8 cellular contexts compared by ENCODE assay signal in the genomic region with DNA sequence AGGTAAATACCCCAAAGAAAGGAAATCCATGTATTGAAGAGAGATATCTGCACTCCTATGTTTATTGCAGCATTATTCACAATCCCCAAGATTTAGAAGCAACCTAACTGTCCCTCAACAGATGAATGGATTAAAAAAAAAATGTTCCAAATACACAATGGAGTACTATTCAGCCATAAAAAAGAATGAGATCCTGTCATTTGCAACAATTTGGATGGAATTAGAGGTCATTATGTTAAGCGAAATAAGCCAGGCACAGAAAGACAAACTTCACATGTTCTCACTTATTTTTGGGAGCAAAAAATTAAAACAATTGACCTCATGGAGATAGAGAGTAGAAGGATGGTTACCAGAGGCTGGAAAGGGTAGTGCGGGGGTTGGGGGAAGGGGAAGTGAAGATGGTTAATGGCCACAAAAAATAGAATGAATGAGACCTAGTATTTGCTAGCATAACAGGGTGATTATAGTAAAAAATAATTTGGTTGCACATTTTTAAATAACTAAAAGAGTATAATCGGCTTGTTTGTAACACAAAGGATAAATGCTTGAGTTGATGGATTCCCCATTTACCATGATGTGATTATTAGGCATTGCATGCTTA. TPM values are rescaled to one million over a fixed set of nuclear protein-coding genes. Genes with fewer than 3 reads are reported as not detected.
DNase-seq lines count a peak whose midpoint lies in the region; ATAC-seq and TF ChIP-seq lines count a peak whose summit lies in the region.

No MANE protein-coding gene starts in this region.

- intact Hi-C loops in naive thymus-derived CD4-positive, alpha-beta T cell (cut with micrococcal nuclease): loop anchor here (2.0 to 10.0 kb wide), 5 partner anchors 54 to 570 kb away; a partner anchor contains a TSS
- intact Hi-C loops in head of caudate nucleus (cut with DNase I): no loop called here

- H3K4me3 ChIP-seq in BE2C (ENCODE audit: low read depth, low read length) (peak overlapping the region; percentile 69; the same call in 1 of the 2 replicates), HUES64 (ENCODE audit: low read length) (peak overlapping the region; percentile 71)
- peak overlapping the region; percentile 80 for H3K4me3 ChIP-seq in naive thymus-derived CD4-positive, alpha-beta T cell (ENCODE audit: low read length)

- H3K9me3 ChIP-seq in BE2C (peaks cover 4% of the 10 kb centered on the region; the same call in 1 of the 2 replicates), HUES64 (ENCODE audit: insufficient read depth, low read depth, low read length) (no peaks in the 10 kb centered on the region)
- no peaks in the 10 kb centered on the region for H3K9me3 ChIP-seq in naive thymus-derived CD4-positive, alpha-beta T cell (ENCODE audit: control insufficient read depth in 2 of 3, low read length in 3 of 3)

- H3K27ac ChIP-seq in HUES64 (ENCODE audit: low read depth, low read length): no peak overlapping the region
- peak overlapping the region; percentile 72 for H3K27ac ChIP-seq in naive thymus-derived CD4-positive, alpha-beta T cell (ENCODE audit: low read depth, low read length)

- H3K4me1 Mint-ChIP-seq in brain: peaks cover 17% of the 10 kb centered on the region
- H3K4me1 Mint-ChIP-seq in naive thymus-derived CD4-positive, alpha-beta T cell: peaks cover 0 to 16% (median 13%) of the 10 kb centered on the region in 7 donors

- POLR2A ChIA-PET in naive thymus-derived CD4-positive, alpha-beta T cell (lab: Charles Lee): interaction anchor here (0.5 to 2.2 kb wide), 9 partner anchors 10 to 1763 kb away, joined by 3 to 30 read pairs (median 5); a partner anchor contains a TSS

- ATAC-seq in naive thymus-derived CD4-positive, alpha-beta T cell: no peak
- ATAC-seq in HG02763 (IDR thresholded peaks at IDR 0.05; ENCODE audit: unreplicated experiment): no peak

- H3K36me3 ChIP-seq in BE2C (no peaks in the 10 kb centered on the region), HUES64 (ENCODE audit: insufficient read depth, low read length) (no peaks in the 10 kb centered on the region)
- no peaks in the 10 kb centered on the region for H3K36me3 ChIP-seq in naive thymus-derived CD4-positive, alpha-beta T cell (ENCODE audit: control insufficient read depth in 2 of 3, insufficient read depth in 3 of 3, low read length in 3 of 3)

- 89% methylated on average over 2 of the region's 3 CpGs for WGBS in HUES64

- no peak overlapping the region for H3K9ac ChIP-seq in HUES64 (ENCODE audit: low read depth, low read length)

- CTCF ChIA-PET in naive thymus-derived CD4-positive, alpha-beta T cell (lab: Charles Lee): interaction anchor here (0.8 kb wide), 1 partner anchor 177 kb away, joined by 3 read pairs; no protein-coding TSS in a partner anchor

- peaks cover 3% of the 10 kb centered on the region for H3K27me3 Mint-ChIP-seq in brain
- H3K27me3 Mint-ChIP-seq in naive thymus-derived CD4-positive, alpha-beta T cell: no peaks in the 10 kb centered on the region

- H3K36me3 Mint-ChIP-seq in brain: no peaks in the 10 kb centered on the region
- peaks cover 0 to 3% (median 0%) of the 10 kb centered on the region in 5 donors for H3K36me3 Mint-ChIP-seq in naive thymus-derived CD4-positive, alpha-beta T cell

- no peak for TF ChIP-seq CTCF in BE2C (IDR thresholded peaks at IDR 0.05; ENCODE audit: low read depth, low read length)
- no peak for TF ChIP-seq CTCF in brain (conservative IDR thresholded peaks at IDR 0.05)

- no peaks in the 10 kb centered on the region for H3K4me1 ChIP-seq in BE2C
- H3K4me1 ChIP-seq in HUES64 (ENCODE audit: insufficient read depth, low read length): no peaks in the 10 kb centered on the region
- peaks cover 9 to 11% of the 10 kb centered on the region in 2 donors for H3K4me1 ChIP-seq in naive thymus-derived CD4-positive, alpha-beta T cell (ENCODE audit: control insufficient read depth in 2 of 2, insufficient read depth in 2 of 2, low read length in 2 of 2)

- H3K27me3 ChIP-seq in BE2C (no peaks in the 10 kb centered on the region), HUES64 (ENCODE audit: insufficient read depth, low read length) (no peaks in the 10 kb centered on the region)
- H3K27me3 ChIP-seq in naive thymus-derived CD4-positive, alpha-beta T cell (ENCODE audit: control insufficient read depth in 2 of 2, insufficient read depth in 2 of 2, low read length in 2 of 2): no peaks in the 10 kb centered on the region

- DNase-seq in BE2C: no peak
- DNase-seq in naive thymus-derived CD4-positive, alpha-beta T cell: no peak
- DNase-seq in head of caudate nucleus: no peak
- no peak for DNase-seq in AG08396 (ENCODE audit: low spot score)
- no peak for DNase-seq in midbrain (lab: John Stamatoyannopoulos, UW)

- peaks cover 4 to 13% (median 7%) of the 10 kb centered on the region in 5 experiments for H3K9me3 Mint-ChIP-seq in brain
- H3K9me3 Mint-ChIP-seq in naive thymus-derived CD4-positive, alpha-beta T cell: peaks cover 0 to 12% (median 0%) of the 10 kb centered on the region in 11 donors

- H3K4me3 Mint-ChIP-seq in brain: peak overlapping the region; percentile 85 to 95 (median 91)
- H3K4me3 Mint-ChIP-seq in naive thymus-derived CD4-positive, alpha-beta T cell: peak overlapping the region in 9 of 10 donors; percentile 17 to 95 (median 84)

- peak overlapping the region in 1 of 5 experiments; percentile 61 for H3K27ac Mint-ChIP-seq in brain
- H3K27ac Mint-ChIP-seq in naive thymus-derived CD4-positive, alpha-beta T cell: peak overlapping the region in 8 of 9 donors; percentile 32 to 98 (median 88)

RNA-seq across cellular contexts. Expression of a gene that starts 9.7 kb away (rescaled TPM):
- 0.20 TPM for polyA plus RNA-seq in BE2C (2012; ENCODE audit: insufficient read depth, insufficient read length, low read depth)
- polyA plus RNA-seq in HUES64 (2013, experiment 1 of 2): 2.0 TPM
- polyA plus RNA-seq in HUES64 (2013, experiment 2 of 2): 2.2 TPM
- polyA plus RNA-seq in brain (ENCODE audit: insufficient read depth, low read depth, low replicate concordance): 0.63 TPM
- 1 to 10 TPM; 2.2 to 8.0 (median 5.3) TPM for total RNA-seq in naive thymus-derived CD4-positive, alpha-beta T cell
- polyA plus RNA-seq in naive thymus-derived CD4-positive, alpha-beta T cell: 1 to 10 TPM; 2.0 to 3.3 TPM

RNA-seq across cellular contexts. Expression of a gene that starts 53.5 kb away (rescaled TPM):
- polyA plus RNA-seq in BE2C (2012; ENCODE audit: insufficient read depth, insufficient read length, low read depth): 0.57 TPM
- polyA plus RNA-seq in HUES64 (2013, experiment 1 of 2): 4.9 TPM
- polyA plus RNA-seq in HUES64 (2013, experiment 2 of 2): 6.0 TPM
- 1.1 TPM for polyA plus RNA-seq in brain (ENCODE audit: insufficient read depth, low read depth, low replicate concordance)
- 1 to 10 TPM; 3.0 to 9.1 (median 4.1) TPM for total RNA-seq in naive thymus-derived CD4-positive, alpha-beta T cell
- 1 to 10 TPM; 1.6 to 3.9 TPM for polyA plus RNA-seq in naive thymus-derived CD4-positive, alpha-beta T cell

RNA-seq across cellular contexts. Expression of a gene that starts 56.9 kb away (rescaled TPM):
- polyA plus RNA-seq in BE2C (2012; ENCODE audit: insufficient read depth, insufficient read length, low read depth): 3.0 TPM
- 5.1 TPM for polyA plus RNA-seq in HUES64 (2013, experiment 1 of 2)
- 6.3 TPM for polyA plus RNA-seq in HUES64 (2013, experiment 2 of 2)
- 2.4 TPM for polyA plus RNA-seq in brain (ENCODE audit: insufficient read depth, low read depth, low replicate concordance)
- 10 to 100 TPM; 10.5 to 33.6 (median 19.0) TPM for total RNA-seq in naive thymus-derived CD4-positive, alpha-beta T cell
- polyA plus RNA-seq in naive thymus-derived CD4-positive, alpha-beta T cell: 10 to 100 TPM; 15.3 to 17.9 TPM
